18 cellular contexts compared by ENCODE assay signal in the genomic region with DNA sequence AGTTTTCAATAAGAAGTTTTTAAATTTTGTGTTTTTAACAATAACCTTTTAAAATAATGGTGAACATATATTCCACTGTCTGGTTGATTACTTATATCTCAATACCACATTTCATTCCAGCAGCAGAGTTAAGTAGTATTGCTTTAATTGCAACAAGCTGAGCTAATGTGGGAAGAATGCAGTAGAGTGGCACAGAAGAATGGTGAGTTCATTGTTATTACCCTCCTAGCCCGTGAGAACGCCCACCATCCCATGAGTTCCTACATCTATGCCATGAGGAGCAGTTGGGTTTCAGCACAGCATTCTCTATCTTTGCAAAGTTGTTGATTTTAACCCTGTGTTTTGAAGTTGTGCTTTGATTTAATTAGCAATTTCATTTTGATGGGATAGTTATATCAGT. TPM values are rescaled to one million over a fixed set of nuclear protein-coding genes. Genes with fewer than 3 reads are reported as not detected.
DNase-seq lines count a peak whose midpoint lies in the region; ATAC-seq, FAIRE-seq and TF ChIP-seq lines count a peak whose summit lies in the region.
"Had no signal": no experiment of that assay in that cellular context is flagged by ENCODE, and none has a peak within 500 bp of the region (broad histone marks: within the 10 kb centered on the region; RNA-seq: fewer than 3 reads in every experiment).

No MANE protein-coding gene starts in this region.

- H3K9me3 ChIP-seq in endothelial cell of umbilical vein (replicated peaks; ENCODE audit: control insufficient read depth, insufficient read depth, low read length): no peaks in the 10 kb centered on the region
- no peaks in the 10 kb centered on the region for H3K9me3 ChIP-seq in mesenchymal stem cell (ENCODE audit: control insufficient read depth, low read length)
- H3K9me3 ChIP-seq: stomach had no signal

- H3K4me1 ChIP-seq in endothelial cell of umbilical vein (ENCODE audit: control insufficient read depth, extremely low read depth, insufficient read depth, low read length) (peaks cover 45% of the 10 kb centered on the region), mesenchymal stem cell (ENCODE audit: control insufficient read depth, insufficient read depth, low read depth, low read length) (peaks cover 17% of the 10 kb centered on the region)
- H3K4me1 ChIP-seq: stomach had no signal

- no peaks in the 10 kb centered on the region for H3K9me3 Mint-ChIP-seq in activated T-helper 17 cell treated with anti-CD3 and anti-CD28 coated beads, Interleukin-2, amount 50 U/mL, for 72 hours
- H3K9me3 Mint-ChIP-seq: H9, IgD-negative memory B cell had no signal

- TF ChIP-seq POLR2A in endothelial cell of umbilical vein (IDR thresholded peaks at IDR 0.05; ENCODE audit: low read depth, low read length): no peak

- no peaks in the 10 kb centered on the region for H3K9me1 ChIP-seq in endothelial cell of umbilical vein (replicated peaks; ENCODE audit: control insufficient read depth, extremely low read depth, insufficient read depth, low read length)

- H2AFZ ChIP-seq in endothelial cell of umbilical vein (ENCODE audit: low read depth, low read length) (no peak overlapping the region), mesenchymal stem cell (ENCODE audit: low read depth, low read length) (no peak overlapping the region)

- H4K8ac ChIP-seq in mesenchymal stem cell (ENCODE audit: low read length): no peak overlapping the region

- intact Hi-C loops in endothelial cell of umbilical vein (cut with micrococcal nuclease): no loop called here

- no peak overlapping the region for H2BK15ac ChIP-seq in mesenchymal stem cell (ENCODE audit: low read depth, poor library complexity, severe bottlenecking)

- H3K4me2 ChIP-seq in endothelial cell of umbilical vein (ENCODE audit: insufficient read depth, low read length) (no peak overlapping the region), mesenchymal stem cell (ENCODE audit: low read length, poor library complexity, severe bottlenecking) (no peak overlapping the region)

- peaks cover 3% of the 10 kb centered on the region for H3K27me3 Mint-ChIP-seq in activated T-helper 17 cell treated with anti-CD3 and anti-CD28 coated beads, Interleukin-2, amount 50 U/mL, for 72 hours

- dilution Hi-C loops in endothelial cell of umbilical vein (cut with MboI; ENCODE audit: extremely low pct_ligation_motif_present, low sequenced_read_pairs): no loop called here

- no peak overlapping the region for H2BK12ac ChIP-seq in mesenchymal stem cell (ENCODE audit: low read length in 2 of 2)

- H4K91ac ChIP-seq in mesenchymal stem cell (ENCODE audit: low read length): no peak overlapping the region

- no peak overlapping the region for H3K4ac ChIP-seq in mesenchymal stem cell (ENCODE audit: low read depth in 1 of 2, low read length in 2 of 2)

- H3K79me1 ChIP-seq in mesenchymal stem cell (replicated peaks; ENCODE audit: low read length, poor library complexity, severe bottlenecking): no peaks in the 10 kb centered on the region

- peak; percentile 40 for DNase-seq in Caki2 (ENCODE audit: low read depth)
- DNase-seq in LoVo (ENCODE audit: low spot score): peak; percentile 41
- DNase-seq in endothelial cell of umbilical vein (ENCODE audit: low read depth, low spot score): peak; percentile 64
- peak; percentile 53 for DNase-seq in mesenchymal stem cell
- DNase-seq in stimulated activated naive CD4-positive, alpha-beta T cell treated with Interleukin-2 at 50 U/mL for 16 hours (lab: John Stamatoyannopoulos, UW): no peak
- DNase-seq in midbrain (lab: John Stamatoyannopoulos, UW): no peak
- no peak for DNase-seq in NCI-H748 (lab: John Stamatoyannopoulos, UW; ENCODE audit: unreplicated experiment)
- DNase-seq: activated CD4-positive, alpha-beta T cell treated with anti-CD3 and anti-CD28 coated beads, Interleukin-2, amount 50 U/mL, for 1 hour; activated naive CD4-positive, alpha-beta T cell treated with Interleukin-2 at 50 U/mL for 16 hours; cortex of kidney; H9; hippocampal formation; NCI-H187; stomach; T-helper 1 cell had no signal

- CTCF ChIA-PET in endothelial cell of umbilical vein (lab: Charles Lee): interaction anchor here (1.0 to 3.4 kb wide), 3 partner anchors 9 to 49 kb away, joined by 4 to 50 read pairs (median 4); no protein-coding TSS in a partner anchor

- H3K36me3 ChIP-seq in endothelial cell of umbilical vein (ENCODE audit: control insufficient read depth in 2 of 2, extremely low read depth in 1 of 2, insufficient read depth in 2 of 2, low read length in 2 of 2) (no peaks in the 10 kb centered on the region), mesenchymal stem cell (ENCODE audit: control insufficient read depth in 1 of 2, insufficient read depth in 2 of 2, low read depth in 1 of 2, low read length in 2 of 2) (no peaks in the 10 kb centered on the region)
- H3K36me3 ChIP-seq: stomach had no signal

- POLR2A ChIA-PET in endothelial cell of umbilical vein (lab: Charles Lee): no interaction called here

- in situ Hi-C loops in Caki2 (cut with HindIII; ENCODE audit: low pct_unique_long_range_greater_than_20kb, low sequenced_read_pairs): no loop called here

- FAIRE-seq in endothelial cell of umbilical vein (lab: Jason Lieb, UNC): peak; percentile 73
- FAIRE-seq: D721Med had no signal

- H3K4me1 Mint-ChIP-seq in activated T-helper 17 cell treated with anti-CD3 and anti-CD28 coated beads, Interleukin-2, amount 50 U/mL, for 72 hours: no peaks in the 10 kb centered on the region
- H3K4me1 Mint-ChIP-seq: H9, IgD-negative memory B cell had no signal

- no peak overlapping the region for H3K4me3 Mint-ChIP-seq in activated T-helper 17 cell treated with anti-CD3 and anti-CD28 coated beads, Interleukin-2, amount 50 U/mL, for 72 hours
- H3K4me3 Mint-ChIP-seq: H9, IgD-negative memory B cell had no signal

- BruUV-seq in endothelial cell of umbilical vein (replicated peaks; lab: Mats Ljungman, UMichigan): no TSS peak

- ATAC-seq in activated T-helper 17 cell treated with anti-CD3 and anti-CD28 coated beads, Interleukin-2, amount 50 U/mL, for 72 hours (replicated peaks): no peak

- H2BK120ac ChIP-seq in mesenchymal stem cell (ENCODE audit: low read depth, low read length): no peak overlapping the region

- no peaks in the 10 kb centered on the region for H4K20me1 ChIP-seq in endothelial cell of umbilical vein (replicated peaks; ENCODE audit: control insufficient read depth, extremely low read depth, insufficient read depth, low read length)

- H3K9ac ChIP-seq in endothelial cell of umbilical vein (replicated peaks; ENCODE audit: extremely low read depth, insufficient read depth, low read length): no peak overlapping the region
- no peak overlapping the region for H3K9ac ChIP-seq in mesenchymal stem cell (ENCODE audit: low read length)

- H3K4me3 ChIP-seq in endothelial cell of umbilical vein (replicated peaks in 1 of 3; ENCODE audit: insufficient read depth in 1 of 3, low read depth in 1 of 3, low read length in 3 of 3) (no peak overlapping the region), mesenchymal stem cell (ENCODE audit: insufficient read depth in 1 of 2, low read depth in 1 of 2, low read length in 2 of 2) (no peak overlapping the region)
- H3K4me3 ChIP-seq: stomach had no signal

- no peak overlapping the region for H2BK5ac ChIP-seq in mesenchymal stem cell (ENCODE audit: low read depth, low read length, poor library complexity, severe bottlenecking)

- H3K14ac ChIP-seq in mesenchymal stem cell (ENCODE audit: low read length in 2 of 2): no peak overlapping the region

- no peak overlapping the region for H3K18ac ChIP-seq in mesenchymal stem cell (ENCODE audit: low read depth in 1 of 2, low read length in 2 of 2)

- H3K79me2 ChIP-seq in endothelial cell of umbilical vein (ENCODE audit: control insufficient read depth, insufficient read depth, low read length): no peaks in the 10 kb centered on the region

- WGBS in mesenchymal stem cell: no CpG with 5 or more reads among the region's 2 CpGs

- H3K36me3 Mint-ChIP-seq in activated T-helper 17 cell treated with anti-CD3 and anti-CD28 coated beads, Interleukin-2, amount 50 U/mL, for 72 hours (ENCODE audit: low read depth): no peaks in the 10 kb centered on the region
- H3K36me3 Mint-ChIP-seq: IgD-negative memory B cell had no signal

- H3K27me3 ChIP-seq in endothelial cell of umbilical vein (ENCODE audit: control insufficient read depth in 2 of 2, insufficient read depth in 2 of 2, low read length in 2 of 2) (no peaks in the 10 kb centered on the region), mesenchymal stem cell (ENCODE audit: control insufficient read depth in 1 of 2, insufficient read depth in 1 of 2, low read length in 2 of 2) (peaks cover 0 to 5% of the 10 kb centered on the region in 2 experiments)
- H3K27me3 ChIP-seq: stomach had no signal

- no peak overlapping the region for H2AK5ac ChIP-seq in mesenchymal stem cell (ENCODE audit: low read length, severe bottlenecking)

- TF ChIP-seq CTCF in endothelial cell of umbilical vein (IDR thresholded peaks at IDR 0.05; ENCODE audit: extremely low read depth in 1 of 2, insufficient read depth in 1 of 2, low read depth in 1 of 2, low read length in 2 of 2): no peak

- H3K23ac ChIP-seq in mesenchymal stem cell (ENCODE audit: low read length in 2 of 2): no peak overlapping the region

- no peak overlapping the region for H3K27ac Mint-ChIP-seq in activated T-helper 17 cell treated with anti-CD3 and anti-CD28 coated beads, Interleukin-2, amount 50 U/mL, for 72 hours
- H3K27ac Mint-ChIP-seq: H9, IgD-negative memory B cell had no signal

- H3K27ac ChIP-seq in endothelial cell of umbilical vein (ENCODE audit: insufficient read depth, low read depth, low read length) (peak overlapping the region; percentile 74), mesenchymal stem cell (ENCODE audit: low read length, poor library complexity, severe bottlenecking) (no peak overlapping the region)
- H3K27ac ChIP-seq: stomach had no signal

TF ChIP-seq in endothelial cell of umbilical vein, 7 proteins besides CTCF, POLR2A, EP300 and RAD21 (continues in another document):
- TF ChIP-seq, protein P1, sequence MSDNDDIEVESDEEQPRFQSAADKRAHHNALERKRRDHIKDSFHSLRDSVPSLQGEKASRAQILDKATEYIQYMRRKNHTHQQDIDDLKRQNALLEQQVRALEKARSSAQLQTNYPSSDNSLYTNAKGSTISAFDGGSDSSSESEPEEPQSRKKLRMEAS (IDR thresholded peaks at IDR 0.05; ENCODE audit: insufficient read depth, insufficient read length): no peak

RNA-seq across cellular contexts. Expression of gene NR2E3, which starts 17.8 kb away (rescaled TPM):
- not detected in 2 replicates for total RNA-seq in Caki2 (2014; rRNA removed; shearing (Covaris generic); ENCODE audit: low replicate concordance)
- total RNA-seq in endothelial cell of umbilical vein: 0.25 and 0.38 TPM in 2 replicates
- 0.03 and 0.04 TPM in 2 replicates for polyA plus RNA-seq in endothelial cell of umbilical vein
- 0.03 TPM in 1 of 2 replicates, not detected in the other for polyA plus RNA-seq in endothelial cell of umbilical vein (2011; cell fraction: cytosol; rRNA removed)
- 0.37 and 0.42 TPM in 2 replicates for polyA plus RNA-seq in endothelial cell of umbilical vein (2011; cell fraction: nucleus; rRNA removed)
- 0.10 and 0.50 TPM in 2 replicates for polyA plus RNA-seq in endothelial cell of umbilical vein (2012)
- 0.15 TPM in 1 of 2 replicates, not detected in the other for polyA minus RNA-seq in endothelial cell of umbilical vein
- not detected for polyA minus RNA-seq in endothelial cell of umbilical vein (2011; cell fraction: cytosol; rRNA and poly(A)+ RNA removed)
- polyA minus RNA-seq in endothelial cell of umbilical vein (2011; cell fraction: nucleus; rRNA and poly(A)+ RNA removed): 1.1 and 2.3 TPM in 2 replicates
- polyA plus RNA-seq in mesenchymal stem cell (2013, experiment 1 of 2): 0.11 TPM
- 0.05 TPM for polyA plus RNA-seq in mesenchymal stem cell (2013, experiment 2 of 2)
- total RNA-seq in activated T-helper 17 cell treated with anti-CD3 and anti-CD28 coated beads, Interleukin-2, amount 50 U/mL, for 72 hours: not detected

Comparison
In these comparisons a context has a peak if more than half of its experiments do, and no peak if none do; other contexts are left out.
1. DNase-seq: peak in Caki2 (single experiment), LoVo (single experiment), endothelial cell of umbilical vein (single experiment) and mesenchymal stem cell (single experiment); none in stimulated activated naive CD4-positive, alpha-beta T cell treated with Interleukin-2 at 50 U/mL for 16 hours (single experiment), midbrain (single experiment) and NCI-H748 (single experiment).